ENCODE assay signal across 16 cellular contexts in the genomic region with DNA sequence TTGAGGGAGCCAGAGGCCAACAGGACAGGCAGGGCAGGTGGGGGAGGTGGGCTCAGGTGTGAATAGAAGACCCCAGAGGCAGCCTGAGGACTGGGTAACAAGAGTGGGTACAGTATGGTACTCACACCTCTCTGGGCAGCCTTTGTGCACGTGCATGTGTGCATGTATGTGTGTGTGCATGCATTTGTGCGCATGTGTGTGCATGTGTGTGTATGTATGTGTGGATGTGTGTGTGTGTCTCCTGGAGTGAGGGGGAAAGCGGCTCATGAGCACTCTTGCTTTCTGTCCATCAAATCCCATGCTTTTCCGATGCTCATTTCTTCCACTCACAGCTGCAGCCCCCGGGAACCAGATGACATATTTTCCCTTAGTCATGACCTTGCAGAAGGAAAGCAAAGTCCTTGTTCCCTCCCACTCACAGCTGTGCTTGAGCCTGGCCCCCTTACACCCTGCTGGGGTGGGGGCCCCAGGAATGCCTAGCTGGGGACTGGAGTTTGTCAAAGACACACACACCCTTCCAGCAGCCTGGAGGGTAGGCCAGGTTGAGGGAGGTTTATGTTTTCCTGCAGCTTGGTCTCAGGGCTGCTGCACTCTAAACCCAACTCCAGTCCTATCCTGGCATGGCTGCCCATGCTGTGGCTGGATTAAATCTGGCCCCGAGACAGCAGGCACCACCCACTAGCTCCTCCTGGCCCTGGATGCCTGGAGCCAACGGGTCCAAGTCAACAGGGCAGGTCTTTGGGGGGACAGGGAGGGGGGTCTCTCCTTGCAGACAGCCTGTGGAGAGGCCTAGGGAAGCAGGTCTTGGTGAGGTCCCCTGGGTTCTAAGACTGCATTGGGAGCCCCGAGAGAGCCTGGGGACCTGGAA. TPM values are rescaled to one million over a fixed set of nuclear protein-coding genes. Genes with fewer than 3 reads are reported as not detected.
DNase-seq lines count a peak whose midpoint lies in the region; ATAC-seq and TF ChIP-seq lines count a peak whose summit lies in the region.
"Had no signal": no experiment of that assay in that cellular context is flagged by ENCODE, and none has a peak within 500 bp of the region (broad histone marks: within the 10 kb centered on the region; RNA-seq: fewer than 3 reads in every experiment).

No MANE protein-coding gene starts in this region.

- no peak for ATAC-seq in activated T-helper 17 cell treated with anti-CD3 and anti-CD28 coated beads, Interleukin-2, amount 50 U/mL, for 72 hours (replicated peaks)
- ATAC-seq: GM12878 had no signal

- H4K20me1 ChIP-seq in hepatocyte (ENCODE audit: insufficient read depth, poor library complexity, severe bottlenecking), result no peaks in the 10 kb centered on the region

- no peaks in the 10 kb centered on the region for H3K36me3 ChIP-seq in hepatocyte (replicated peaks; ENCODE audit: insufficient read depth, low read depth)

- H3K27ac Mint-ChIP-seq in type B pancreatic cell, result no peak overlapping the region
- H3K27ac Mint-ChIP-seq in activated T-helper 17 cell treated with anti-CD3 and anti-CD28 coated beads, Interleukin-2, amount 50 U/mL, for 72 hours, result no peak overlapping the region
- H3K27ac Mint-ChIP-seq: CD4-positive, alpha-beta memory T cell had no signal

- H3K9me2 ChIP-seq in hepatocyte (replicated peaks; ENCODE audit: insufficient read depth), result no peaks in the 10 kb centered on the region

- H2AFZ ChIP-seq in hepatocyte, result no peak overlapping the region

- H3K9me3 ChIP-seq in hepatocyte (ENCODE audit: low read depth), result no peaks in the 10 kb centered on the region

- peaks cover 20% of the 10 kb centered on the region for H3K27me3 Mint-ChIP-seq in type B pancreatic cell
- H3K27me3 Mint-ChIP-seq in activated T-helper 17 cell treated with anti-CD3 and anti-CD28 coated beads, Interleukin-2, amount 50 U/mL, for 72 hours, result peaks cover 24% of the 10 kb centered on the region

- peaks cover 29% of the 10 kb centered on the region for H3K4me1 Mint-ChIP-seq in type B pancreatic cell (ENCODE audit: unreplicated experiment)
- no peaks in the 10 kb centered on the region for H3K4me1 Mint-ChIP-seq in activated T-helper 17 cell treated with anti-CD3 and anti-CD28 coated beads, Interleukin-2, amount 50 U/mL, for 72 hours

- H3K27me3 ChIP-seq in hepatocyte, result peaks cover 6% of the 10 kb centered on the region

- DNase-seq in DMS 273 (lab: John Stamatoyannopoulos, UW; ENCODE audit: unreplicated experiment), result peak; percentile 63
- DNase-seq in DMS 273 treated with DMSO at 0.1 percent for 48 hours (lab: John Stamatoyannopoulos, UW), result no peak
- peak; percentile 64 for DNase-seq in SK-N-DZ (ENCODE audit: low spot score)
- DNase-seq in hepatocyte (ENCODE audit: low spot score), result peak; percentile 39
- peak; percentile 83 for DNase-seq in retina
- no peak for DNase-seq in type B pancreatic cell (ENCODE audit: extremely low spot score, unreplicated experiment)
- no peak for DNase-seq in 8988T
- DNase-seq: CD4-positive, alpha-beta memory T cell; DND-41; GDM1; HCEC 1CT; NCI-H1105 treated with DMSO at 0.1 percent for 48 hours; NCI-H510A had no signal

- 49% methylated on average over 8 of the region's 8 CpGs for WGBS in hepatocyte (ENCODE audit: low lambda C conversion rate, missing lambda C conversion rate)

- H3K4me3 ChIP-seq in hepatocyte, result no peak overlapping the region
- H3K4me3 ChIP-seq: GM12878 had no signal

- TF ChIP-seq CTCF in hepatocyte (IDR thresholded peaks at IDR 0.05; ENCODE audit: poor library complexity) (no peak), type B pancreatic cell (conservative IDR thresholded peaks at IDR 0.05) (no peak)

- H3K4me2 ChIP-seq in hepatocyte, result no peak overlapping the region

- no peaks in the 10 kb centered on the region for H3K36me3 Mint-ChIP-seq in type B pancreatic cell
- H3K36me3 Mint-ChIP-seq in activated T-helper 17 cell treated with anti-CD3 and anti-CD28 coated beads, Interleukin-2, amount 50 U/mL, for 72 hours (ENCODE audit: low read depth), result no peaks in the 10 kb centered on the region
- H3K36me3 Mint-ChIP-seq: CD4-positive, alpha-beta memory T cell had no signal

- no peaks in the 10 kb centered on the region for H3K79me2 ChIP-seq in hepatocyte

- H3K4me3 Mint-ChIP-seq in type B pancreatic cell, result no peak overlapping the region
- no peak overlapping the region for H3K4me3 Mint-ChIP-seq in activated T-helper 17 cell treated with anti-CD3 and anti-CD28 coated beads, Interleukin-2, amount 50 U/mL, for 72 hours
- H3K4me3 Mint-ChIP-seq: CD4-positive, alpha-beta memory T cell had no signal

- no peaks in the 10 kb centered on the region for H3K9me3 Mint-ChIP-seq in type B pancreatic cell
- H3K9me3 Mint-ChIP-seq in activated T-helper 17 cell treated with anti-CD3 and anti-CD28 coated beads, Interleukin-2, amount 50 U/mL, for 72 hours, result no peaks in the 10 kb centered on the region
- H3K9me3 Mint-ChIP-seq: CD4-positive, alpha-beta memory T cell had no signal

- no peak overlapping the region for H3K27ac ChIP-seq in hepatocyte
- H3K27ac ChIP-seq: 22Rv1 had no signal

- peaks cover 12% of the 10 kb centered on the region for H3K4me1 ChIP-seq in hepatocyte (ENCODE audit: insufficient read depth)

RNA-seq across cellular contexts. Expression of gene CCDC33, which starts 22.6 kb away (rescaled TPM):
- polyA plus RNA-seq in SK-N-DZ (2014; cell fraction: cytosol; rRNA removed), result 8.5 and 8.8 TPM in 2 replicates
- polyA plus RNA-seq in SK-N-DZ (2014; cell fraction: nucleus; rRNA removed), result 6.5 and 7.8 TPM in 2 replicates
- total RNA-seq in hepatocyte, result 0.32 and 0.63 TPM in 2 replicates
- 0.86 and 1.3 TPM in 2 replicates for polyA plus RNA-seq in hepatocyte
- total RNA-seq in type B pancreatic cell (ENCODE audit: low replicate concordance), result 2.2 and 5.0 TPM in 2 replicates
- not detected for total RNA-seq in activated T-helper 17 cell treated with anti-CD3 and anti-CD28 coated beads, Interleukin-2, amount 50 U/mL, for 72 hours
- total RNA-seq: CD4-positive, alpha-beta memory T cell had no signal
- polyA plus RNA-seq: CD4-positive, alpha-beta memory T cell had no signal

RNA-seq across cellular contexts. Expression of gene STRA6, which starts 56.1 kb away (rescaled TPM):
- 27.5 and 44.1 TPM in 2 replicates for polyA plus RNA-seq in SK-N-DZ (2014; cell fraction: cytosol; rRNA removed)
- 148 and 152 TPM in 2 replicates for polyA plus RNA-seq in SK-N-DZ (2014; cell fraction: nucleus; rRNA removed)
- total RNA-seq in hepatocyte (13.6 and 31.5 TPM in 2 replicates), type B pancreatic cell (ENCODE audit: low replicate concordance) (19.2 and 158 TPM in 2 replicates)
- polyA plus RNA-seq in hepatocyte, result 37.1 and 56.6 TPM in 2 replicates
- not detected for total RNA-seq in activated T-helper 17 cell treated with anti-CD3 and anti-CD28 coated beads, Interleukin-2, amount 50 U/mL, for 72 hours
- total RNA-seq: CD4-positive, alpha-beta memory T cell had no signal
- polyA plus RNA-seq: CD4-positive, alpha-beta memory T cell had no signal

Comparison
In these comparisons a context has a peak if more than half of its experiments do, and no peak if none do; other contexts are left out.
1. DNase-seq: peak in DMS 273 (single experiment), SK-N-DZ (single experiment), hepatocyte (single experiment) and retina (single experiment); none in DMS 273 treated with DMSO at 0.1 percent for 48 hours (single experiment), type B pancreatic cell (single experiment) and 8988T (single experiment).
2. RNA of gene STRA6, which starts 56.1 kb away (total RNA-seq): 19.2 to 158 TPM in type B pancreatic cell and 13.6 to 31.5 TPM in hepatocyte; not detected in activated T-helper 17 cell treated with anti-CD3 and anti-CD28 coated beads, Interleukin-2, amount 50 U/mL, for 72 hours; every median in the first group is over 10 times any median in the second.